In genomic region chr1:156108057-156108456, GRCh38 we compare ENCODE assay signal across 1 cellular context.
TF ChIP-seq lines count a peak whose summit lies in the region.

No MANE protein-coding gene starts in this region.

TF ChIP-seq in SK-N-SH, 30 proteins besides CTCF, POLR2A, EP300 and RAD21 (continued from another document):
- no peak for TF ChIP-seq ZBTB33 (IDR thresholded peaks at IDR 0.05; ENCODE audit: borderline replicate concordance, low read depth)
- TF ChIP-seq, protein P1, sequence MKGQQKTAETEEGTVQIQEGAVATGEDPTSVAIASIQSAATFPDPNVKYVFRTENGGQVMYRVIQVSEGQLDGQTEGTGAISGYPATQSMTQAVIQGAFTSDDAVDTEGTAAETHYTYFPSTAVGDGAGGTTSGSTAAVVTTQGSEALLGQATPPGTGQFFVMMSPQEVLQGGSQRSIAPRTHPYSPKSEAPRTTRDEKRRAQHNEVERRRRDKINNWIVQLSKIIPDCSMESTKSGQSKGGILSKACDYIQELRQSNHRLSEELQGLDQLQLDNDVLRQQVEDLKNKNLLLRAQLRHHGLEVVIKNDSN (IDR thresholded peaks at IDR 0.05; ENCODE audit: borderline replicate concordance, low read depth), result no peak
TF ChIP-seq in SK-N-SH: peak in this region for 0.
